ENCODE assay signal across 18 cellular contexts in genomic region chr3:110293660-110294059, GRCh38.
"Had no signal": no experiment of that assay in that cellular context is flagged by ENCODE, and none has a peak within 500 bp of the region (broad histone marks: within the 10 kb centered on the region; RNA-seq: fewer than 3 reads in every experiment).

No MANE protein-coding gene starts in this region.

- H3K36me3 ChIP-seq: cardiac muscle cell, gastrocnemius medialis, heart right ventricle, left lung, spleen, upper lobe of right lung had no signal

- DNase-seq: activated CD8-positive, alpha-beta memory T cell treated with anti-CD3 and anti-CD28 coated beads, Interleukin-2, amount 10 ng/mL, durations not matched to agents 7 days and 5 days; aorta; gastrocnemius medialis; heart right ventricle; islet precursor cell; left lung; psoas muscle; spleen; stimulated activated naive CD4-positive, alpha-beta T cell treated with Interleukin-2 at 50 U/mL for 16 hours; testis; upper lobe of right lung had no signal

- H3K36me3 Mint-ChIP-seq: memory B cell had no signal

- H3K4me3 Mint-ChIP-seq: activated CD8-positive, alpha-beta memory T cell treated with anti-CD3 and anti-CD28 coated beads, Interleukin-2, amount 10 ng/mL, durations not matched to agents 7 days and 5 days; activated naive CD8-positive, alpha-beta T cell; memory B cell; nephron; WTC11 had no signal

- H3K9me3 ChIP-seq: gastrocnemius medialis, psoas muscle, testis had no signal

- H3K4me1 Mint-ChIP-seq: activated CD8-positive, alpha-beta memory T cell treated with anti-CD3 and anti-CD28 coated beads, Interleukin-2, amount 10 ng/mL, durations not matched to agents 7 days and 5 days; memory B cell; nephron had no signal

- H3K4me3 ChIP-seq: cardiac muscle cell, gastrocnemius medialis, heart right ventricle, left lung, psoas muscle, SK-N-MC, spleen, testis, upper lobe of right lung had no signal

- H3K27ac ChIP-seq: cardiac muscle cell, gastrocnemius medialis, heart right ventricle, left lung, psoas muscle, SK-N-MC, spleen, testis, upper lobe of right lung had no signal

- H3K27me3 ChIP-seq: cardiac muscle cell, gastrocnemius medialis, heart right ventricle, left lung, spleen, testis, upper lobe of right lung had no signal

- H3K4me1 ChIP-seq: gastrocnemius medialis, heart right ventricle, left lung, psoas muscle, spleen, testis, upper lobe of right lung had no signal

- H3K27me3 Mint-ChIP-seq: memory B cell had no signal

- ATAC-seq: activated CD8-positive, alpha-beta memory T cell treated with anti-CD3 and anti-CD28 coated beads, Interleukin-2, amount 10 ng/mL, durations not matched to agents 7 days and 5 days; gastrocnemius medialis; heart right ventricle; left lung; psoas muscle; sciatic nerve; upper lobe of right lung; WTC11 had no signal

- H3K27ac Mint-ChIP-seq: activated CD8-positive, alpha-beta memory T cell treated with anti-CD3 and anti-CD28 coated beads, Interleukin-2, amount 10 ng/mL, durations not matched to agents 7 days and 5 days; activated naive CD8-positive, alpha-beta T cell; memory B cell; nephron; WTC11 had no signal
